ENCODE assay signal across 9 cellular contexts in genomic region chr1:155008015-155008941, GRCh38. TPM values are rescaled to one million over a fixed set of nuclear protein-coding genes. Genes with fewer than 3 reads are reported as not detected.
A peak's percentile ranks its signal among the peaks of the same experiment; 100 is the strongest.
DNase-seq lines count a peak whose midpoint lies in the region; ATAC-seq and TF ChIP-seq lines count a peak whose summit lies in the region.
"Had no signal": no experiment of that assay in that cellular context is flagged by ENCODE, and none has a peak within 500 bp of the region (broad histone marks: within the 10 kb centered on the region; RNA-seq: fewer than 3 reads in every experiment).

No MANE protein-coding gene starts in this region.

- H3K27ac ChIP-seq in DOHH2 (ENCODE audit: low read depth, low read length) (no peak overlapping the region), heart left ventricle (peak overlapping the region; percentile 16 to 98 (median 95))

- peaks cover 32% of the 10 kb centered on the region for H3K4me1 Mint-ChIP-seq in endothelial cell (ENCODE audit: unreplicated experiment)

- intact Hi-C loops in heart left ventricle (cut with DNase I), result no loop called here

- WGBS in heart left ventricle, 4 donors, result 66 to 77% (median 72%) methylated on average over 11 to 16 of the region's 16 CpGs

- H3K27me3 ChIP-seq in DOHH2 (ENCODE audit: control insufficient read depth, low read length) (no peaks in the 10 kb centered on the region), heart left ventricle (no peaks in the 10 kb centered on the region)

- no peaks in the 10 kb centered on the region for H4K20me1 ChIP-seq in DOHH2 (ENCODE audit: control insufficient read depth, insufficient read depth, low read depth, low read length)

- H3K36me3 ChIP-seq in DOHH2 (ENCODE audit: control insufficient read depth, low read length) (no peaks in the 10 kb centered on the region), heart left ventricle (no peaks in the 10 kb centered on the region)

- H3K36me3 Mint-ChIP-seq in endothelial cell (ENCODE audit: low read depth, unreplicated experiment), result peaks cover 4% of the 10 kb centered on the region

- TF ChIP-seq CTCF in DOHH2 (IDR thresholded peaks at IDR 0.05; ENCODE audit: low read depth, low read length, poor library complexity, severe bottlenecking) (no peak), heart left ventricle (IDR thresholded peaks at IDR 0.05) (no peak), endothelial cell (IDR thresholded peaks at IDR 0.05; ENCODE audit: unreplicated experiment) (no peak)

- no peak for TF ChIP-seq POLR2A in heart left ventricle (IDR thresholded peaks at IDR 0.05)

- DNase-seq in activated CD4-positive, alpha-beta T cell treated with anti-CD3 and anti-CD28 coated beads for 4 hours, result peak; percentile 70 to 74
- peak in 3 of 5 donors; percentile 39 to 71 (median 60) for DNase-seq in heart left ventricle
- peak; percentile 62 to 85 (median 83) for DNase-seq in stimulated activated CD4-positive, alpha-beta T cell treated with anti-CD3 and anti-CD28 coated beads, Interleukin-12 subunit alpha, Interleukin-12 subunit beta, amount 100 ng/mL, for 48 hours (ENCODE audit: low read depth in 2 of 3, low spot score in 1 of 3)
- no peak for DNase-seq in activated gamma-delta T cell treated with Interleukin-2 at 50 U/mL for 16 hours
- DNase-seq in endothelial cell (ENCODE audit: low spot score), result no peak

- H3K4me2 ChIP-seq in DOHH2 (ENCODE audit: low read length), result peak overlapping the region; percentile 43

- peaks cover 5% of the 10 kb centered on the region for H3K27me3 Mint-ChIP-seq in endothelial cell (ENCODE audit: unreplicated experiment)

- H3K9me3 Mint-ChIP-seq in endothelial cell (ENCODE audit: unreplicated experiment), result no peaks in the 10 kb centered on the region

- no peaks in the 10 kb centered on the region for H3K9me3 ChIP-seq in DOHH2 (ENCODE audit: control insufficient read depth, insufficient read depth, low read length)
- no peaks in the 10 kb centered on the region for H3K9me3 ChIP-seq in heart left ventricle

- no peaks in the 10 kb centered on the region for H3K9me2 ChIP-seq in DOHH2 (replicated peaks; ENCODE audit: control insufficient read depth, low read length)

- no peak overlapping the region for H3K4me3 ChIP-seq in DOHH2 (ENCODE audit: low read length)
- H3K4me3 ChIP-seq in heart left ventricle, result peak overlapping the region in 9 of 12 donors; percentile 2 to 59 (median 31)

- no peak overlapping the region for H3K27ac Mint-ChIP-seq in endothelial cell (ENCODE audit: unreplicated experiment)

- H3K79me2 ChIP-seq in DOHH2 (ENCODE audit: control insufficient read depth, low read length), result peaks cover 21% of the 10 kb centered on the region

- H3F3A ChIP-seq in DOHH2 (ENCODE audit: control insufficient read depth, insufficient read depth), result peaks cover 30% of the 10 kb centered on the region

- peak in 1 of 4 donors; percentile 2 for ATAC-seq in heart left ventricle
- no peak for ATAC-seq in GM21786 (IDR thresholded peaks at IDR 0.05; ENCODE audit: unreplicated experiment)
- no peak for ATAC-seq in GM21619 (IDR thresholded peaks at IDR 0.05; ENCODE audit: unreplicated experiment)

- H3K4me3 Mint-ChIP-seq in endothelial cell (ENCODE audit: unreplicated experiment), result no peak overlapping the region

- peaks cover 89% of the 10 kb centered on the region for H3K4me1 ChIP-seq in DOHH2 (ENCODE audit: control insufficient read depth, low read length)
- peaks cover 8 to 91% (median 67%) of the 10 kb centered on the region in 12 donors for H3K4me1 ChIP-seq in heart left ventricle

RNA-seq across cellular contexts. Expression of gene ZBTB7B, which starts 5.7 kb away (rescaled TPM):
- total RNA-seq in heart left ventricle (10 to 100 TPM; 29.5 to 80.0 (median 46.6) TPM), endothelial cell (ENCODE audit: unreplicated experiment) (23.3 TPM)
- 100 to 1,000 TPM in 1 of 2 donors, 10 to 100 TPM in 1; 39.2 to 103 TPM for polyA plus RNA-seq in heart left ventricle

RNA-seq across cellular contexts. Expression of gene LENEP, which starts 14.9 kb away (rescaled TPM):
- not detected for total RNA-seq in heart left ventricle
- polyA plus RNA-seq in heart left ventricle, result not detected
- 0.82 TPM for total RNA-seq in endothelial cell (ENCODE audit: unreplicated experiment)
- total RNA-seq: fibroblast of lung had no signal
- polyA plus RNA-seq: fibroblast of lung had no signal

RNA-seq across cellular contexts. Expression of gene FLAD1, which starts 25.1 kb away (rescaled TPM):
- total RNA-seq in heart left ventricle, result 10 to 100 TPM; 19.4 to 35.0 (median 27.4) TPM
- polyA plus RNA-seq in heart left ventricle, result 10 to 100 TPM; 22.3 to 50.7 TPM
- total RNA-seq in endothelial cell (ENCODE audit: unreplicated experiment), result 35.9 TPM

RNA-seq across cellular contexts. Expression of gene DCST2, which starts 25.3 kb away (rescaled TPM):
- total RNA-seq in heart left ventricle, result under 1 TPM in 8 of 9 donors, not detected in 1; 0.14 to 0.62 (median 0.35) TPM
- polyA plus RNA-seq in heart left ventricle, result under 1 TPM; 0.17 to 0.65 TPM
- total RNA-seq in endothelial cell (ENCODE audit: unreplicated experiment), result 2.8 TPM

RNA-seq across cellular contexts. Expression of gene DCST1, which starts 25.3 kb away (rescaled TPM):
- total RNA-seq in heart left ventricle, result not detected
- not detected for polyA plus RNA-seq in heart left ventricle
- total RNA-seq in endothelial cell (ENCODE audit: unreplicated experiment), result not detected
- total RNA-seq: fibroblast of lung had no signal
- polyA plus RNA-seq: fibroblast of lung had no signal

Comparison
In these comparisons a context has a peak if more than half of its experiments do, and no peak if none do; other contexts are left out.
1. DNase-seq: peak in activated CD4-positive, alpha-beta T cell treated with anti-CD3 and anti-CD28 coated beads for 4 hours (2 of 2), heart left ventricle (3 of 5) and stimulated activated CD4-positive, alpha-beta T cell treated with anti-CD3 and anti-CD28 coated beads, Interleukin-12 subunit alpha, Interleukin-12 subunit beta, amount 100 ng/mL, for 48 hours (3 of 3); none in activated gamma-delta T cell treated with Interleukin-2 at 50 U/mL for 16 hours (single experiment) and endothelial cell (single experiment).